In genomic region chr14:94173885-94174621, GRCh38 we compare ENCODE assay signal across 1 cellular context.
A peak's percentile ranks its signal among the peaks of the same experiment; 100 is the strongest.
TF ChIP-seq lines count a peak whose summit lies in the region.

A gene with protein sequence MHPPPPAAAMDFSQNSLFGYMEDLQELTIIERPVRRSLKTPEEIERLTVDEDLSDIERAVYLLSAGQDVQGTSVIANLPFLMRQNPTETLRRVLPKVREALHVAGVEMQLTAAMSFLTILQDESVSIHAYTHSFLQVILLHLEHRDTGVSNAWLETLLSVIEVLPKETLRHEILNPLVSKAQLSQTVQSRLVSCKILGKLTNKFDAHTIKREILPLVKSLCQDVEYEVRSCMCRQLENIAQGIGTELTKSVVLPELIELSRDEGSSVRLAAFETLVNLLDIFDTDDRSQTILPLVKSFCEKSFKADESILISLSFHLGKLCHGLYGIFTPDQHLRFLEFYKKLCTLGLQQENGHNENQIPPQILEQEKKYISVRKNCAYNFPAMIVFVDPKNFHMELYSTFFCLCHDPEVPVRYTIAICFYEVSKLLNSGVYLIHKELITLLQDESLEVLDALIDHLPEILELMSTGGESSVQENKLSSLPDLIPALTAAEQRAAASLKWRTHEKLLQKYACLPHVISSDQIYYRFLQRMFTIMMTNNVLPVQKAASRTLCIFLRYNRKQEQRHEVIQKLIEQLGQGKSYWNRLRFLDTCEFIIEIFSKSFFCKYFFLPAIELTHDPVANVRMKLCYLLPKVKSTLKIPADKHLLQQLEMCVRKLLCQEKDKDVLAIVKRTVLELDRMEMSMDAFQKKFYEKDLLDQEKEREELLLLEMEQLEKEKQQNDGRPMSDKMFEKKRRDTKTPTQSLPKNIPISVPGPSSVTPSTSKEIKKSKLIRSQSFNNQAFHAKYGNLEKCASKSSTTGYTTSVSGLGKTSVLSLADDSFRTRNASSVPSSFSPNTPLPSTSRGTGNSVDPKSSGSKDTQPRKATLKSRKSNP (plus strand): TSS chr14:94174322. CDS start chr14:94174466, 144 bp downstream.

TF ChIP-seq in HEK293, 187 proteins besides CTCF, POLR2A, EP300 and RAD21 (continued from another document):
- TF ChIP-seq, protein P1, sequence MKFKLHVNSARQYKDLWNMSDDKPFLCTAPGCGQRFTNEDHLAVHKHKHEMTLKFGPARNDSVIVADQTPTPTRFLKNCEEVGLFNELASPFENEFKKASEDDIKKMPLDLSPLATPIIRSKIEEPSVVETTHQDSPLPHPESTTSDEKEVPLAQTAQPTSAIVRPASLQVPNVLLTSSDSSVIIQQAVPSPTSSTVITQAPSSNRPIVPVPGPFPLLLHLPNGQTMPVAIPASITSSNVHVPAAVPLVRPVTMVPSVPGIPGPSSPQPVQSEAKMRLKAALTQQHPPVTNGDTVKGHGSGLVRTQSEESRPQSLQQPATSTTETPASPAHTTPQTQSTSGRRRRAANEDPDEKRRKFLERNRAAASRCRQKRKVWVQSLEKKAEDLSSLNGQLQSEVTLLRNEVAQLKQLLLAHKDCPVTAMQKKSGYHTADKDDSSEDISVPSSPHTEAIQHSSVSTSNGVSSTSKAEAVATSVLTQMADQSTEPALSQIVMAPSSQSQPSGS (tag by site-specific recombination; IDR thresholded peaks at IDR 0.05; ENCODE audit: low read depth): no peak
- TF ChIP-seq ZBTB49 (tag by site-specific recombination; IDR thresholded peaks at IDR 0.05; ENCODE audit: low read depth): no peak
- TF ChIP-seq KLF16 (tag by site-specific recombination; IDR thresholded peaks at IDR 0.05): no peak
- TF ChIP-seq ZBTB44 (tag by site-specific recombination; IDR thresholded peaks at IDR 0.05): no peak
- TF ChIP-seq ZNF132 (tag by site-specific recombination; IDR thresholded peaks at IDR 0.05; ENCODE audit: borderline replicate concordance): no peak
- no peak for TF ChIP-seq RBAK (tag by site-specific recombination; IDR thresholded peaks at IDR 0.05)
- TF ChIP-seq ZNF184 (tag by site-specific recombination; IDR thresholded peaks at IDR 0.05): 0 out of 2 replicates have a peak, but pooled peaks have one; percentile 26
- TF ChIP-seq ZNF398 (tag by site-specific recombination; IDR thresholded peaks at IDR 0.05): no peak
- TF ChIP-seq ZNF571 (tag by site-specific recombination; IDR thresholded peaks at IDR 0.05): no peak
- TF ChIP-seq ZFP37 (tag by site-specific recombination; IDR thresholded peaks at IDR 0.05): no peak
- TF ChIP-seq ZNF292 (tag by site-specific recombination; IDR thresholded peaks at IDR 0.05; ENCODE audit: borderline replicate concordance, low read depth): no peak
- TF ChIP-seq ZNF701 (tag by site-specific recombination; IDR thresholded peaks at IDR 0.05): no peak
- TF ChIP-seq, protein P2, sequence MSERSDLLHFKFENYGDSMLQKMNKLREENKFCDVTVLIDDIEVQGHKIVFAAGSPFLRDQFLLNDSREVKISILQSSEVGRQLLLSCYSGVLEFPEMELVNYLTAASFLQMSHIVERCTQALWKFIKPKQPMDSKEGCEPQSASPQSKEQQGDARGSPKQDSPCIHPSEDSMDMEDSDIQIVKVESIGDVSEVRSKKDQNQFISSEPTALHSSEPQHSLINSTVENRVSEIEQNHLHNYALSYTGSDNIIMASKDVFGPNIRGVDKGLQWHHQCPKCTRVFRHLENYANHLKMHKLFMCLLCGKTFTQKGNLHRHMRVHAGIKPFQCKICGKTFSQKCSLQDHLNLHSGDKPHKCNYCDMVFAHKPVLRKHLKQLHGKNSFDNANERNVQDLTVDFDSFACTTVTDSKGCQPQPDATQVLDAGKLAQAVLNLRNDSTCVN (tag by site-specific recombination; optimal IDR thresholded peaks at IDR 0.05): peak; percentile 70
- no peak for TF ChIP-seq ZBTB7A (tag by site-specific recombination; IDR thresholded peaks at IDR 0.05; ENCODE audit: low read depth)
- no peak for TF ChIP-seq ZNF362 (tag by site-specific recombination; IDR thresholded peaks at IDR 0.05)
- TF ChIP-seq, protein P3, sequence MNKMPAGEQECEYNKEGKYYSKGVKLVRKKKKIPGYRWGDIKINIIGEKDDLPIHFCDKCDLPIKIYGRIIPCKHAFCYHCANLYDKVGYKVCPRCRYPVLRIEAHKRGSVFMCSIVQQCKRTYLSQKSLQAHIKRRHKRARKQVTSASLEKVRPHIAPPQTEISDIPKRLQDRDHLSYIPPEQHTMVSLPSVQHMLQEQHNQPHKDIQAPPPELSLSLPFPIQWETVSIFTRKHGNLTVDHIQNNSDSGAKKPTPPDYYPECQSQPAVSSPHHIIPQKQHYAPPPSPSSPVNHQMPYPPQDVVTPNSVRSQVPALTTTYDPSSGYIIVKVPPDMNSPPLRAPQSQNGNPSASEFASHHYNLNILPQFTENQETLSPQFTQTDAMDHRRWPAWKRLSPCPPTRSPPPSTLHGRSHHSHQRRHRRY (tag by site-specific recombination; IDR thresholded peaks at IDR 0.05): no peak
- no peak for TF ChIP-seq GFI1B (tag by site-specific recombination; IDR thresholded peaks at IDR 0.05)
- TF ChIP-seq KLF10 (tag by site-specific recombination; IDR thresholded peaks at IDR 0.05): peak; percentile 34; the same call in 1 of the 2 replicates
- TF ChIP-seq YY2 (tag by site-specific recombination; IDR thresholded peaks at IDR 0.05): no peak
- TF ChIP-seq ZNF391 (tag by site-specific recombination; IDR thresholded peaks at IDR 0.05; ENCODE audit: borderline replicate concordance, low read depth): no peak
- peak; percentile 74 for TF ChIP-seq ZSCAN30 (tag by site-specific recombination; IDR thresholded peaks at IDR 0.05)
- no peak for TF ChIP-seq ZNF658 (tag by site-specific recombination; IDR thresholded peaks at IDR 0.05)
- 0 out of 2 replicates have a peak, but pooled peaks have one; percentile 17 for TF ChIP-seq KLF17 (tag by site-specific recombination; IDR thresholded peaks at IDR 0.05)
- TF ChIP-seq, protein P4, sequence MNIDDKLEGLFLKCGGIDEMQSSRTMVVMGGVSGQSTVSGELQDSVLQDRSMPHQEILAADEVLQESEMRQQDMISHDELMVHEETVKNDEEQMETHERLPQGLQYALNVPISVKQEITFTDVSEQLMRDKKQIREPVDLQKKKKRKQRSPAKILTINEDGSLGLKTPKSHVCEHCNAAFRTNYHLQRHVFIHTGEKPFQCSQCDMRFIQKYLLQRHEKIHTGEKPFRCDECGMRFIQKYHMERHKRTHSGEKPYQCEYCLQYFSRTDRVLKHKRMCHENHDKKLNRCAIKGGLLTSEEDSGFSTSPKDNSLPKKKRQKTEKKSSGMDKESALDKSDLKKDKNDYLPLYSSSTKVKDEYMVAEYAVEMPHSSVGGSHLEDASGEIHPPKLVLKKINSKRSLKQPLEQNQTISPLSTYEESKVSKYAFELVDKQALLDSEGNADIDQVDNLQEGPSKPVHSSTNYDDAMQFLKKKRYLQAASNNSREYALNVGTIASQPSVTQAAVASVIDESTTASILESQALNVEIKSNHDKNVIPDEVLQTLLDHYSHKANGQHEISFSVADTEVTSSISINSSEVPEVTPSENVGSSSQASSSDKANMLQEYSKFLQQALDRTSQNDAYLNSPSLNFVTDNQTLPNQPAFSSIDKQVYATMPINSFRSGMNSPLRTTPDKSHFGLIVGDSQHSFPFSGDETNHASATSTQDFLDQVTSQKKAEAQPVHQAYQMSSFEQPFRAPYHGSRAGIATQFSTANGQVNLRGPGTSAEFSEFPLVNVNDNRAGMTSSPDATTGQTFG (tag by site-specific recombination; IDR thresholded peaks at IDR 0.05; ENCODE audit: borderline replicate concordance): no peak
- TF ChIP-seq GLIS1 (tag by site-specific recombination; IDR thresholded peaks at IDR 0.05): no peak
- no peak for TF ChIP-seq ZNF629 (tag by site-specific recombination; IDR thresholded peaks at IDR 0.05)
- TF ChIP-seq ZNF266 (tag by site-specific recombination; IDR thresholded peaks at IDR 0.05; ENCODE audit: low read depth): no peak
- no peak for TF ChIP-seq ZXDB (tag by site-specific recombination; IDR thresholded peaks at IDR 0.05)
- TF ChIP-seq ZNF791 (tag by site-specific recombination; IDR thresholded peaks at IDR 0.05): no peak
- TF ChIP-seq MZF1 (tag by site-specific recombination; IDR thresholded peaks at IDR 0.05; ENCODE audit: borderline replicate concordance): no peak
- TF ChIP-seq MYNN (tag by site-specific recombination; IDR thresholded peaks at IDR 0.05; ENCODE audit: borderline replicate concordance): no peak
- 0 out of 2 replicates have a peak, but pooled peaks have one; percentile 56 for TF ChIP-seq ZNF626 (tag by site-specific recombination; IDR thresholded peaks at IDR 0.05)
- TF ChIP-seq ZNF23 (tag by site-specific recombination; IDR thresholded peaks at IDR 0.05; ENCODE audit: borderline replicate concordance): no peak
